In the genomic region with DNA sequence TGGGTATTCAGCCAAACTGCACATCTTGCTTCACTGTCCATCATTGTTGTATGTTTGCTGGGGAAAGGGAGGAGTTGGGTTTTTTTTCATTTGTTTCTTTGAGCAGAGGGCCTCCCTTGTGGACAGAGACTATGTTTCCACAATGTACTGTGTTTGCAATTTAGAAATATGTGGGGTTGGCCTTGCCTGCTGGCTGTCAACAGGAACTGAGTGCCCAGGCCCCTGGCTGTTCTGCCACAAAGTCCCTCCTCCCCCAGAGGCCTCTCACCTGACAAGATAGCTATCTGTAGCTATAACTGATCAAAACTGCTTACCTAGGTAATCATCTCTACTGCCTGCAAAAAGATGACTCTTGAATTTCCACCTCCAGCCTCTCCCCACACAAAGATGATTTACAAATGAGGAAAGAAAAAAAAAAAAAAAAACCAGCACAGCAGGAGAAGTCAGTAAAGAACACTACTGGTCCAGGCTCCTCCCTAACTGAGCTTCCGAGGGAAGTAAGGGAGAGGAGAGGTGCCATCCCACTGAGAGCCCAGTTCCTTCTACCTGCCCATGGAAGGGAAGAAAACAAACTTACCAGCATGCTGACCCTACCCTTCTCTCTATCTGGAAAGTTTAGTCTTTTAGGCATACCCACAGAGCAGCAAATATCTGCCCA, we compare ENCODE assay signal across 11 cellular contexts.
DNase-seq lines count a peak whose midpoint lies in the region; ATAC-seq, FAIRE-seq and TF ChIP-seq lines count a peak whose summit lies in the region.
"Had no signal": no experiment of that assay in that cellular context is flagged by ENCODE, and none has a peak within 500 bp of the region (broad histone marks: within the 10 kb centered on the region; RNA-seq: fewer than 3 reads in every experiment).

No MANE protein-coding gene starts in this region.

- ATAC-seq in A549 (peak; percentile 43 to 72; a peak in 4 of 6 replicates), GM18909 (IDR thresholded peaks at IDR 0.05; ENCODE audit: poor library complexity, unreplicated experiment) (peak; percentile 56)

- FAIRE-seq in A549 (lab: Jason Lieb, UNC) = no peak

- no peak for TF ChIP-seq CTCF in A549 (IDR thresholded peaks at IDR 0.05)
- TF ChIP-seq CTCF in epithelial cell of esophagus (IDR thresholded peaks at IDR 0.05; ENCODE audit: insufficient read depth, low read depth, low read length, missing control alignments) = no peak
- TF ChIP-seq CTCF in GM10266 (IDR thresholded peaks at IDR 0.05; ENCODE audit: control insufficient read depth, insufficient read depth, low read depth, missing control alignments) = no peak

- TF ChIP-seq EP300 in A549 (IDR thresholded peaks at IDR 0.05) = no peak

- peaks cover 24% of the 10 kb centered on the region for H3K4me1 ChIP-seq in A549
- H3K4me1 ChIP-seq: Caco-2 had no signal

- 71% methylated on average over 1 of the region's 1 CpG for WGBS in A549 (ENCODE audit: missing lambda C conversion rate)

- H3K4me3 ChIP-seq in A549 (no peak overlapping the region), epithelial cell of esophagus (ENCODE audit: low read length) (no peak overlapping the region)

- H3K9me3 ChIP-seq in A549 = no peaks in the 10 kb centered on the region
- H3K9me3 ChIP-seq: Caco-2, neutrophil had no signal

- DNase-seq in A549 (ENCODE audit: low read depth in 1 of 2, low spot score in 1 of 2) (peak in 1 of 2 experiments; percentile 24), HuH-7.5 (ENCODE audit: low spot score) (peak; percentile 6), epithelial cell of esophagus (ENCODE audit: low read depth) (peak; percentile 69), NCI-H1436 treated with DMSO at 0.1 percent for 48 hours (lab: John Stamatoyannopoulos, UW) (no peak), NCI-H526 treated with DMSO at 0.1 percent for 48 hours (lab: John Stamatoyannopoulos, UW) (no peak), NCI-H1105 (lab: John Stamatoyannopoulos, UW) (no peak), GM10266 (ENCODE audit: extremely low spot score) (no peak)
- DNase-seq: HFFc6 had no signal

- H3K27ac ChIP-seq in A549 = peak overlapping the region; percentile 21 to 41; a peak in 1 of 6 replicates
- H3K27ac ChIP-seq: neutrophil had no signal

- no peak for TF ChIP-seq POLR2A in A549 (IDR thresholded peaks at IDR 0.05; ENCODE audit: low read length)

- TF ChIP-seq RAD21 in A549 (conservative IDR thresholded peaks at IDR 0.05 in 1 of 2, IDR thresholded peaks at IDR 0.05 in 1 of 2) = no peak

- CTCF ChIA-PET in A549 (lab: Yijun Ruan, JAX) = no interaction called here

- POLR2A ChIA-PET in A549 (lab: Yijun Ruan, JAX) = interaction anchor here (0.5 kb wide), 1 partner anchor 86 kb away, joined by 8 read pairs; no protein-coding TSS in a partner anchor

- H3K4me2 ChIP-seq in A549 = peak overlapping the region; percentile 9; the same call in 1 of the 3 replicates

TF ChIP-seq in A549, 52 proteins besides CTCF, POLR2A, EP300 and RAD21:
- TF ChIP-seq KDM5A (IDR thresholded peaks at IDR 0.05) (no peak), BHLHE40 (IDR thresholded peaks at IDR 0.05; ENCODE audit: low read depth, low read length) (no peak), SREBF2 (IDR thresholded peaks at IDR 0.05) (no peak), TP53 (CRISPR knock-in tag; IDR thresholded peaks at IDR 0.05) (no peak), MYC (IDR thresholded peaks at IDR 0.05; ENCODE audit: borderline replicate concordance, low read length) (no peak), NPAS2 (CRISPR knock-in tag; IDR thresholded peaks at IDR 0.05; ENCODE audit: borderline replicate concordance) (no peak), CBX8 (IDR thresholded peaks at IDR 0.05) (no peak), JUN (IDR thresholded peaks at IDR 0.05) (no peak), BCL3 (IDR thresholded peaks at IDR 0.05) (no peak), ZNF302 (CRISPR knock-in tag; IDR thresholded peaks at IDR 0.05) (no peak), MAFK (IDR thresholded peaks at IDR 0.05; ENCODE audit: partially characterized antibody) (no peak), RNF2 (IDR thresholded peaks at IDR 0.05; ENCODE audit: borderline replicate concordance, low read depth) (no peak), KDM1A (IDR thresholded peaks at IDR 0.05; ENCODE audit: low read depth) (no peak)
- TF ChIP-seq, protein P1, sequence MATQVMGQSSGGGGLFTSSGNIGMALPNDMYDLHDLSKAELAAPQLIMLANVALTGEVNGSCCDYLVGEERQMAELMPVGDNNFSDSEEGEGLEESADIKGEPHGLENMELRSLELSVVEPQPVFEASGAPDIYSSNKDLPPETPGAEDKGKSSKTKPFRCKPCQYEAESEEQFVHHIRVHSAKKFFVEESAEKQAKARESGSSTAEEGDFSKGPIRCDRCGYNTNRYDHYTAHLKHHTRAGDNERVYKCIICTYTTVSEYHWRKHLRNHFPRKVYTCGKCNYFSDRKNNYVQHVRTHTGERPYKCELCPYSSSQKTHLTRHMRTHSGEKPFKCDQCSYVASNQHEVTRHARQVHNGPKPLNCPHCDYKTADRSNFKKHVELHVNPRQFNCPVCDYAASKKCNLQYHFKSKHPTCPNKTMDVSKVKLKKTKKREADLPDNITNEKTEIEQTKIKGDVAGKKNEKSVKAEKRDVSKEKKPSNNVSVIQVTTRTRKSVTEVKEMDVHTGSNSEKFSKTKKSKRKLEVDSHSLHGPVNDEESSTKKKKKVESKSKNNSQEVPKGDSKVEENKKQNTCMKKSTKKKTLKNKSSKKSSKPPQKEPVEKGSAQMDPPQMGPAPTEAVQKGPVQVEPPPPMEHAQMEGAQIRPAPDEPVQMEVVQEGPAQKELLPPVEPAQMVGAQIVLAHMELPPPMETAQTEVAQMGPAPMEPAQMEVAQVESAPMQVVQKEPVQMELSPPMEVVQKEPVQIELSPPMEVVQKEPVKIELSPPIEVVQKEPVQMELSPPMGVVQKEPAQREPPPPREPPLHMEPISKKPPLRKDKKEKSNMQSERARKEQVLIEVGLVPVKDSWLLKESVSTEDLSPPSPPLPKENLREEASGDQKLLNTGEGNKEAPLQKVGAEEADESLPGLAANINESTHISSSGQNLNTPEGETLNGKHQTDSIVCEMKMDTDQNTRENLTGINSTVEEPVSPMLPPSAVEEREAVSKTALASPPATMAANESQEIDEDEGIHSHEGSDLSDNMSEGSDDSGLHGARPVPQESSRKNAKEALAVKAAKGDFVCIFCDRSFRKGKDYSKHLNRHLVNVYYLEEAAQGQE (IDR thresholded peaks at IDR 0.05) = no peak

Comparison
In these comparisons a context has a peak if more than half of its experiments do, and no peak if none do; other contexts are left out.
1. DNase-seq: peak in HuH-7.5 (single experiment) and epithelial cell of esophagus (single experiment); none in NCI-H1436 treated with DMSO at 0.1 percent for 48 hours (single experiment), NCI-H526 treated with DMSO at 0.1 percent for 48 hours (single experiment), NCI-H1105 (single experiment) and GM10266 (single experiment).